17 cellular contexts compared by ENCODE assay signal in the genomic region with DNA sequence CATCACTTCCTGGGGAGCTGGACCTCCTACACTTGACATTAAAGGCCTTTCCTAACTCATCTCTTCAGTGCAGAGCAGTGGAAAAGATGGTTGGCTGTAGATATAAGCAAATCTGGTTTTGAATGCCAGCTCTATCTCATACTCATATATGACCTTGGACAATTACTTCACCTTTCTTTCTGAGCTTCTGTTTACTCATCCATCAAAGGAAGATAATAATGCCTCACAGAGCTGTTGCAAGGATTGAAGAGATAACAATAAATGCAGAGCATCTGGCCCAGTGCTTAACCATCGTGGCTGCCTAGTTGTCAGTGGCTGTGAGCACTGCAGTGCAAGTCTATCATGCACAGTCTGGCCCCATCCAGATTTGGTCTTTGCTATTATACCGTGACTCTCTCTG.
"Had no signal": no experiment of that assay in that cellular context is flagged by ENCODE, and none has a peak within 500 bp of the region (broad histone marks: within the 10 kb centered on the region; RNA-seq: fewer than 3 reads in every experiment).

No MANE protein-coding gene starts in this region.

- H3K27ac ChIP-seq: breast epithelium, gastroesophageal sphincter, heart right ventricle, parathyroid adenoma, thyroid gland had no signal

- ATAC-seq: effector memory CD8-positive, alpha-beta T cell; gastroesophageal sphincter; heart right ventricle; naive thymus-derived CD4-positive, alpha-beta T cell; stimulated activated naive B cell treated with anti-CD40 and anti-IgM and Interleukin-4, amounts not matched to agents 10 μg/mL and 1 μg/mL and 100 μg/mL, for 72 hours had no signal

- H3K9ac ChIP-seq: parathyroid adenoma had no signal

- DNase-seq: activated CD4-positive, alpha-beta T cell treated with anti-CD3 and anti-CD28 coated beads, Interleukin-2, amount 50 U/mL, for 1 hour; activated CD8-positive, alpha-beta memory T cell treated with anti-CD3 and anti-CD28 coated beads for 24 hours; activated naive CD4-positive, alpha-beta T cell; activated naive CD8-positive, alpha-beta T cell treated with anti-CD3 and anti-CD28 coated beads, Interleukin-2, amount 10 ng/mL, durations not matched to agents 7 days and 5 days; anterior cingulate cortex; cerebellar nuclear complex; effector memory CD8-positive, alpha-beta T cell; heart right ventricle; naive thymus-derived CD4-positive, alpha-beta T cell; retina; stimulated activated CD4-positive, alpha-beta T cell treated with anti-CD3 and anti-CD28 coated beads, Interleukin-4, amount 100 ng/mL, for 1 hour; stimulated activated naive B cell treated with anti-CD40 and anti-IgM and Interleukin-4, amounts not matched to agents 10 μg/mL and 1 μg/mL and 100 μg/mL, for 72 hours; thyroid gland had no signal

- H3K4me1 ChIP-seq: breast epithelium, gastroesophageal sphincter, parathyroid adenoma, thyroid gland had no signal

- H3K36me3 ChIP-seq: breast epithelium, gastroesophageal sphincter, heart right ventricle, thyroid gland had no signal

- H3K27me3 ChIP-seq: gastroesophageal sphincter, heart right ventricle, thyroid gland had no signal

- H3K4me3 ChIP-seq: breast epithelium, gastroesophageal sphincter, heart right ventricle, lung, thyroid gland had no signal

- H3K9me3 ChIP-seq: breast epithelium, gastroesophageal sphincter, heart right ventricle, thyroid gland had no signal

- H3K79me2 ChIP-seq: parathyroid adenoma had no signal

- H2AFZ ChIP-seq: parathyroid adenoma had no signal
